Comparison of ENCODE assay signal across 8 cellular contexts in the genomic region with DNA sequence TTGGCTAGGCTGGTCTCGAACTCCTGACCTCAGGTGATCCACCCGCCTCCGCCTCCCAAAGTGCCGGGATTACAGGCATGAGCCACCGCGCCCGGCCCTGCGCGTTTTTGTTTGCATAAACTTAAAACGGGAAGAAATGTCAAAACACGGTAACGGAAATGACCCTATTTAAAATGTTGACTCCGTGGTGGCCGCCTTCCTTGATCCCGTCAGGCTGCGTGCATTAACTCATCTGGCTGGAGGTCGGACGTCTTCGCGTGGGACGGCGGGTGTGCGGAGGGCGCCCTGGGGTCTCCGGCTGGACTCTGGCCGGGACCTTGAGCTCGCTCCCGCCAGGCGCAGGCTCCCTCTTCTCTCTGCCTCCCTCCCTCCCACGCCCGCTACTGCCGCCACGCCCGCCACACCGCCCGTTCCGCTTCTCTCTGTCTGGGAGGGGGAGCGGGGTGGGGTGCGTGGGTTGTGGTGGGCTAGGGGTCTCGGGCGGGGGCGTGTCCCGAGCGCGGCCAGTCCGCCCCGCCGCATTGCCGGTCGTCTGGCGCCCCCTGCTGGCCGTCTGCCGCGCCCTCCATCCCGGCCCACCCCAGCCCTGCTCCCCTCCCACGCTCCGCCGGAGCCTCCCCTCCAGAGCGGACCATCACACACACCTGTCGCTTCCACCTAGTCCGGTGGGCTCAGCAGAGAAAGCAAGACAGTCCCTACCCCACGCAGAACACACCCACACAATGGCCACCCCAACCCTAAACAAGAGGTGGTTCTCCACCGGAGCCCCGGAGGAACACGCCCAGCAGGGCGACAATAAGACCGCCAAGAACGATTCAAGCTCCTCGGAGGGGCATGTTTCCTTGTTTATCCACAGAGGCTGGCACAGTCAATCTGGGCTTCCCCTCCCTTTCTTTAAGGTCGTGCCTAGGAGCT. TPM values are rescaled to one million over a fixed set of nuclear protein-coding genes. Genes with fewer than 3 reads are reported as not detected.
A peak's percentile ranks its signal among the peaks of the same experiment; 100 is the strongest.
DNase-seq lines count a peak whose midpoint lies in the region; ATAC-seq, FAIRE-seq and TF ChIP-seq lines count a peak whose summit lies in the region.

No MANE protein-coding gene starts in this region.

- peak overlapping the region; percentile 72 for H2BK120ac ChIP-seq in trophoblast cell (ENCODE audit: insufficient read depth, low read length, poor library complexity)

- H3K18ac ChIP-seq in trophoblast cell (ENCODE audit: low read length): no peak overlapping the region

- in situ Hi-C loops in SK-MEL-5 (cut with HindIII; ENCODE audit: low pct_unique_long_range_greater_than_20kb, low sequenced_read_pairs): no loop called here

- H3K4me3 ChIP-seq in trophoblast cell (ENCODE audit: low read depth, low read length): peak overlapping the region; percentile 69
- H3K4me3 ChIP-seq in tibial nerve: peak overlapping the region; percentile 41 to 84 (median 66)

- H3K23ac ChIP-seq in trophoblast cell (ENCODE audit: low read length): no peak overlapping the region

- H3K27me3 ChIP-seq in trophoblast cell (ENCODE audit: insufficient read depth, low read length): no peaks in the 10 kb centered on the region
- H3K27me3 ChIP-seq in tibial nerve: no peaks in the 10 kb centered on the region

- H3K4me1 ChIP-seq in trophoblast cell (ENCODE audit: control insufficient read depth in 1 of 2, insufficient read depth in 2 of 2, low read length in 2 of 2) (no peaks in the 10 kb centered on the region), tibial nerve (peaks cover 0 to 11% (median 5%) of the 10 kb centered on the region in 4 donors)

- H3K9ac ChIP-seq in trophoblast cell (ENCODE audit: low read length): peak overlapping the region; percentile 12

- H3K27ac ChIP-seq in trophoblast cell (ENCODE audit: low read depth, low read length) (peak overlapping the region; percentile 20), tibial nerve (peak overlapping the region in 3 of 4 donors; percentile 44 to 73 (median 57))

- H4K91ac ChIP-seq in trophoblast cell (ENCODE audit: low read depth, low read length): peak overlapping the region; percentile 67

- WGBS in trophoblast cell (ENCODE audit: extremely low coverage, insufficient coverage, insufficient read length): no CpG with 5 or more reads among the region's 70 CpGs
- WGBS in tibial nerve, 2 donors: 2% methylated on average over 29 to 49 of the region's 70 CpGs

- intact Hi-C loops in Right ventricle myocardium inferior (cut with DNase I): loop anchor here (2.0 to 5.0 kb wide), 3 partner anchors 114 to 335 kb away; partner anchors contain the start of gene MYH10

- peak overlapping the region; percentile 38 for H4K12ac ChIP-seq in trophoblast cell (ENCODE audit: low read depth, low read length)

- H3K9me3 ChIP-seq in trophoblast cell (ENCODE audit: insufficient read depth, low read depth, low read length) (peaks cover 2% of the 10 kb centered on the region), tibial nerve (no peaks in the 10 kb centered on the region)

- H4K8ac ChIP-seq in trophoblast cell (ENCODE audit: low read depth, low read length): peak overlapping the region; percentile 34

- peak overlapping the region; percentile 48 for H3K14ac ChIP-seq in trophoblast cell (ENCODE audit: low read length)

- TF ChIP-seq POLR2A in GM12892 (IDR thresholded peaks at IDR 0.05; ENCODE audit: low read depth, low read length) (no peak), tibial nerve (IDR thresholded peaks at IDR 0.05) (no peak)

- FAIRE-seq in GM12892 (lab: Jason Lieb, UNC): peak; percentile 96

- peak overlapping the region; percentile 81 for H3K4me2 ChIP-seq in trophoblast cell (ENCODE audit: low read length)

- H2AK5ac ChIP-seq in trophoblast cell (ENCODE audit: low read length): no peak overlapping the region

- peaks cover 13% of the 10 kb centered on the region for H3K79me1 ChIP-seq in trophoblast cell (ENCODE audit: low read length)

- peak overlapping the region; percentile 39 for H2BK5ac ChIP-seq in trophoblast cell (ENCODE audit: low read depth, low read length, poor library complexity)

- H2AFZ ChIP-seq in trophoblast cell (ENCODE audit: insufficient read depth, low read length, poor library complexity): peak overlapping the region; percentile 67

- TF ChIP-seq CTCF in tibial nerve (IDR thresholded peaks at IDR 0.05): peak; percentile 93 to 98 (median 95)

- H3K36me3 ChIP-seq in trophoblast cell (ENCODE audit: control insufficient read depth in 1 of 2, insufficient read depth in 2 of 2, low read length in 2 of 2) (no peaks in the 10 kb centered on the region), tibial nerve (no peaks in the 10 kb centered on the region)

- H3K4ac ChIP-seq in trophoblast cell (ENCODE audit: low read depth, low read length): peak overlapping the region; percentile 30

- DNase-seq in GM12892 (ENCODE audit: insufficient read length) (peak; percentile 89), SK-MEL-5 (ENCODE audit: low read depth, low spot score) (peak; percentile 47), Right ventricle myocardium inferior (ENCODE audit: missing footprints) (peak; percentile 87), trophoblast cell (peak; percentile 56 to 65), tibial nerve (ENCODE audit: low spot score in 2 of 2) (peak; percentile 39 to 65)
- DNase-seq in activated naive CD4-positive, alpha-beta T cell treated with anti-CD3 and anti-CD28 coated beads, Interleukin-2, amount 50 U/mL, for 16 hours: peak; percentile 79

- H3K79me2 ChIP-seq in trophoblast cell (ENCODE audit: control insufficient read depth, insufficient read depth, low read length, poor library complexity): no peaks in the 10 kb centered on the region

- ATAC-seq in HG03280 (IDR thresholded peaks at IDR 0.05; ENCODE audit: unreplicated experiment) (peak; percentile 65), Right ventricle myocardium inferior (peak; percentile 95), HG03196 (IDR thresholded peaks at IDR 0.05; ENCODE audit: unreplicated experiment) (no peak)

- TF ChIP-seq EP300 in tibial nerve (IDR thresholded peaks at IDR 0.05): peak in 1 of 2 donors; percentile 27

- peak overlapping the region; percentile 42 for H2BK12ac ChIP-seq in trophoblast cell (ENCODE audit: low read length)

RNA-seq across cellular contexts. Expression of gene CCDC42, which starts 1.2 kb away (rescaled TPM):
- polyA plus RNA-seq in GM12892 (2012; ENCODE audit: missing spikeins): not detected
- not detected in 2 replicates for total RNA-seq in SK-MEL-5 (2014; rRNA removed; shearing (Covaris generic))
- not detected in 2 replicates for polyA plus RNA-seq in SK-MEL-5 (2015; cell fraction: cytosol; rRNA removed)
- not detected in 2 replicates for polyA plus RNA-seq in SK-MEL-5 (2015; cell fraction: nucleus; rRNA removed)
- total RNA-seq in Right ventricle myocardium inferior: not detected
- 0.19 and 0.25 TPM in 2 replicates for polyA plus RNA-seq in trophoblast cell (2013)
- not detected for total RNA-seq in tibial nerve

RNA-seq across cellular contexts. Expression of gene SPDYE4, which starts 12.5 kb away (rescaled TPM):
- not detected for polyA plus RNA-seq in GM12892 (2012; ENCODE audit: missing spikeins)
- total RNA-seq in SK-MEL-5 (2014; rRNA removed; shearing (Covaris generic)): not detected in 2 replicates
- polyA plus RNA-seq in SK-MEL-5 (2015; cell fraction: cytosol; rRNA removed): not detected in 2 replicates
- polyA plus RNA-seq in SK-MEL-5 (2015; cell fraction: nucleus; rRNA removed): not detected in 2 replicates
- total RNA-seq in Right ventricle myocardium inferior (not detected), tibial nerve (not detected)
- not detected in 2 replicates for polyA plus RNA-seq in trophoblast cell (2013)

RNA-seq across cellular contexts. Expression of gene MFSD6L, which starts 53.3 kb away (rescaled TPM):
- polyA plus RNA-seq in GM12892 (2012; ENCODE audit: missing spikeins): 2.0 TPM
- total RNA-seq in SK-MEL-5 (2014; rRNA removed; shearing (Covaris generic)): not detected in 2 replicates
- polyA plus RNA-seq in SK-MEL-5 (2015; cell fraction: cytosol; rRNA removed): not detected in 2 replicates
- polyA plus RNA-seq in SK-MEL-5 (2015; cell fraction: nucleus; rRNA removed): not detected in 2 replicates
- total RNA-seq in Right ventricle myocardium inferior (0.11 TPM), tibial nerve (not detected)
- polyA plus RNA-seq in trophoblast cell (2013): 0.48 and 0.56 TPM in 2 replicates
